ENCODE assay signal across 14 cellular contexts in the genomic region with DNA sequence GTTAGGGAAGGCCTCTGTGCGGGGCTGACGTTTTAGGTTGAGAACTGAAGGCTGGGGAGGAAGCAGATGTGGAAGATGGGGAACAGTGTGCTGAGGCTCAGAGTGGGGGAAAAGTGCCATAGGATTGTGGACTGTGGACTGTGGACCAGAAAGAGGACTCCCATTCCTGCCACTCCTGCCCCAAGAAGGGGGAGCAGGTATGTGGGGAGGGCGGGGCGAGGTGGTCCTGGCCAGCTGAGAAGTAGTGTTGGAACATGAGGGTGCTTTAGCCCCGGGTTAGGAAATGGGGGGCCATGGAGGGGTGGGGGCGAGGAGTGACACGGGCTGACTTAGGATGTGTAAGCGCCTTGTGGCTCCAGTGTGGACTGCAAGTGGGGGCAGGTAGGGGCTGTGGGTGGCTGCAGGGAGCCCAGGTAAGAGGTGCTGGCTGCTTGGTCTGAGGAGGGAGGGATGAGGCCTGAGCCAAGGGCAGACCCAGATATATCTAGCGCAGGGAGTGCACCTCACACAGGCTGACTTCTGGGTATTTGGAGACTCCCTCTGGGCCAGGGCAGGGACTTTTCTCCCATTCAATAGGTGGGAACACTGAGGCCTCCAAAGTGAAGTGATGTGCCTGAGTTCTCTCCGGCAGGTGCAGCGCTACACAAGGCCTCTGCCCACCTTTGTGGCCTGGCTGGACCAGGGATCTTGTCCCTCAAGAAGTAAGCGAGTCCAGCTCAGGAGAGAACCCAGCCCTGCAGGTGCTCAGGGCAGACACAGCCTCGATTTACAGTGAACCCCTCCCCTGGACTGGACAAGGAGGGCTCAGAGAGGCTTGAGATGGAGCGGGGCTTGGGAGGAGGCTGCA.
"Had no signal": no experiment of that assay in that cellular context is flagged by ENCODE, and none has a peak within 500 bp of the region (broad histone marks: within the 10 kb centered on the region; RNA-seq: fewer than 3 reads in every experiment).

No MANE protein-coding gene starts in this region.

- H3K4me3 Mint-ChIP-seq: neural crest cell; stimulated activated effector memory CD8-positive, alpha-beta T cell treated with anti-CD3 and anti-CD28 coated beads, Interleukin-12 subunit alpha, Interleukin-12 subunit beta, amount 100 ng/mL, for 72 hours had no signal

- H3K36me3 Mint-ChIP-seq: stimulated activated effector memory CD8-positive, alpha-beta T cell treated with anti-CD3 and anti-CD28 coated beads, Interleukin-12 subunit alpha, Interleukin-12 subunit beta, amount 100 ng/mL, for 72 hours had no signal

- H2AFZ ChIP-seq: hepatocyte, parathyroid adenoma had no signal

- H3K9me3 Mint-ChIP-seq: neural crest cell; stimulated activated effector memory CD8-positive, alpha-beta T cell treated with anti-CD3 and anti-CD28 coated beads, Interleukin-12 subunit alpha, Interleukin-12 subunit beta, amount 100 ng/mL, for 72 hours had no signal

- H3K27ac Mint-ChIP-seq: stimulated activated effector memory CD8-positive, alpha-beta T cell treated with anti-CD3 and anti-CD28 coated beads, Interleukin-12 subunit alpha, Interleukin-12 subunit beta, amount 100 ng/mL, for 72 hours had no signal

- DNase-seq: activated CD4-positive, alpha-beta T cell treated with anti-CD3 and anti-CD28 coated beads, Interleukin-2, amount 50 U/mL, for 1 hour; activated CD4-positive, CD25-positive, alpha-beta regulatory T cell; activated T-cell treated with anti-CD3 and anti-CD28 coated beads, Interleukin-2, amount 50 U/mL, for 1 hour; dorsolateral prefrontal cortex; left ventricle myocardium inferior; mesendoderm; SW 1271; tibial artery; uterus had no signal

- H3K4me1 ChIP-seq: left ventricle myocardium inferior, parathyroid adenoma, tibial artery, uterus had no signal

- H3K4me3 ChIP-seq: dorsolateral prefrontal cortex, hepatocyte, left ventricle myocardium inferior, SJSA1, tibial artery, uterus had no signal

- H3K9me3 ChIP-seq: left ventricle myocardium inferior, SJSA1, tibial artery, uterus had no signal

- H3K9ac ChIP-seq: parathyroid adenoma had no signal

- H3K4me2 ChIP-seq: hepatocyte had no signal

- H3K27me3 ChIP-seq: SJSA1, uterus had no signal

- H3K27ac ChIP-seq: dorsolateral prefrontal cortex, hepatocyte, left ventricle myocardium inferior, parathyroid adenoma, SJSA1, tibial artery, uterus had no signal

- H3K36me3 ChIP-seq: left ventricle myocardium inferior, SJSA1, tibial artery, uterus had no signal
